39 cellular contexts compared by ENCODE assay signal in the genomic region with DNA sequence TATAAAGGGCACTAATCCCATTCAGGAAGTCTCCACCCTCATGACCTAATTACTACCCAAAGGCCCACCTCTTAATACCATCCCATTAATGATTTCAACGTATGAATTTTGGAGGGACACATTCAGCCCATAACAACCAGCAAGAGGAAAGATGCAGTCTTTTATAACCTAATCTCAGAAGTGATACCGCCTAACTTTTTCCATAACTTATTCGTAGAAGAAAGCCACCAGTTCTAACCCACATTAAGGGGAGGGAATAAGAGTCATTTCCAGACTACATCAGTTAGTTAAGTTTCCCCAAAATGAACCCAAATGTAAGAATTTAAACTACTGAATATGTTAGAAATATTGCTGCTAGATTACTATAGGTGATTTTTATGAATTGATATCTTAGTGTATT. TPM values are rescaled to one million over a fixed set of nuclear protein-coding genes. Genes with fewer than 3 reads are reported as not detected.
"Had no signal": no experiment of that assay in that cellular context is flagged by ENCODE, and none has a peak within 500 bp of the region (broad histone marks: within the 10 kb centered on the region; RNA-seq: fewer than 3 reads in every experiment).

No MANE protein-coding gene starts in this region.

- H3K4me1 Mint-ChIP-seq: activated B cell treated with CpG ODN at 0.5 μM for 24 hours, IgD-negative memory B cell had no signal

- H3K36me3 ChIP-seq: brain microvascular endothelial cell, MG63 had no signal

- DNase-seq: activated B cell treated with CpG ODN at 0.5 μM for 24 hours; activated CD4-positive, alpha-beta T cell treated with anti-CD3 and anti-CD28 coated beads for 48 hours; activated CD4-positive, alpha-beta T cell treated with anti-CD3 and anti-CD28 coated beads, Interleukin-2, amount 50 U/mL, for 4 hours; activated CD4-positive, CD25-positive, alpha-beta regulatory T cell treated with anti-CD3 and anti-CD28 coated beads, Interleukin-2, amount 50 U/mL, for 72 hours; activated CD8-positive, alpha-beta memory T cell treated with anti-CD3 and anti-CD28 coated beads, Interleukin-2, amount 50 U/mL, for 4 hours; activated gamma-delta T cell treated with Interleukin-2 at 50 U/mL for 16 hours; activated naive CD4-positive, alpha-beta T cell treated with anti-CD3 and anti-CD28 coated beads for 36 hours; activated T-cell treated with anti-CD3 and anti-CD28 coated beads for 4 hours; activated T-cell treated with anti-CD3 and anti-CD28 coated beads, Interleukin-2, amount 50 U/mL, for 48 hours; amniotic stem cell; aorta; brain microvascular endothelial cell; central memory CD4-positive, alpha-beta T cell; Karpas-422; KBM-7; MG63; NCI-H1048; NCI-H1105 treated with DMSO at 0.1 percent for 48 hours; NCI-H1436; NCI-H1694; NCI-H1930; NCI-H2081 treated with DMSO at 0.1 percent for 48 hours; NCI-H226; NCI-H446 treated with DMSO at 0.1 percent for 48 hours; NCI-H524; NCI-H69; NK-92 treated with Interleukin-12 subunit alpha and Interleukin-12 subunit beta, amount 100 ng/mL, for 24 hours; PC-9; SIG-M5; SW 1271; T-helper 1 cell; T-helper 2 cell; T-helper 9 cell had no signal

- H3K4me2 ChIP-seq: PC-9 had no signal

- H2AFZ ChIP-seq: PC-9 had no signal

- H3K27me3 ChIP-seq: brain microvascular endothelial cell, MG63 had no signal

- H3K4me3 Mint-ChIP-seq: activated B cell treated with CpG ODN at 0.5 μM for 24 hours; activated naive CD4-positive, alpha-beta T cell treated with anti-CD3 and anti-CD28 coated beads for 36 hours; IgD-negative memory B cell had no signal

- H3K36me3 Mint-ChIP-seq: activated naive CD4-positive, alpha-beta T cell treated with anti-CD3 and anti-CD28 coated beads, Interleukin-2, amount 50 U/mL, for 72 hours; IgD-negative memory B cell had no signal

- H3K4me3 ChIP-seq: MG63, PC-9 had no signal

- ATAC-seq: Right ventricle myocardium inferior had no signal

- H3K9me3 ChIP-seq: MG63 had no signal

- H3K27ac ChIP-seq: brain microvascular endothelial cell, PC-9, RWPE1, VCaP had no signal

- H3K27ac Mint-ChIP-seq: activated B cell treated with CpG ODN at 0.5 μM for 24 hours; activated naive CD4-positive, alpha-beta T cell treated with anti-CD3 and anti-CD28 coated beads for 36 hours; IgD-negative memory B cell had no signal

- H3K9me3 Mint-ChIP-seq: activated naive CD4-positive, alpha-beta T cell treated with anti-CD3 and anti-CD28 coated beads for 36 hours had no signal

RNA-seq across cellular contexts. Expression of a gene that starts 32.1 kb away (rescaled TPM):
- total RNA-seq: activated B cell treated with CpG ODN at 0.5 μM for 24 hours; activated naive CD4-positive, alpha-beta T cell treated with anti-CD3 and anti-CD28 coated beads for 36 hours; activated naive CD4-positive, alpha-beta T cell treated with anti-CD3 and anti-CD28 coated beads, Interleukin-2, amount 50 U/mL, for 72 hours; aorta; OCI-LY7; PC-9; Right ventricle myocardium inferior had no signal
